ENCODE assay signal across 8 cellular contexts in genomic region chr18:21611401-21612124, GRCh38. TPM values are rescaled to one million over a fixed set of nuclear protein-coding genes. Genes with fewer than 3 reads are reported as not detected.
DNase-seq lines count a peak whose midpoint lies in the region; ATAC-seq and TF ChIP-seq lines count a peak whose summit lies in the region.
"Not testable (repeated sequence)": the region's sequence is repeated elsewhere in the genome, so short reads cannot be mapped to it uniquely, and the experiment has no call there.

No MANE protein-coding gene starts in this region.

- not testable (repeated sequence) for H3K4me1 ChIP-seq in ES-I3 (ENCODE audit: insufficient read depth, low read length); endodermal cell (ENCODE audit: control insufficient read depth, insufficient read depth, low read length); parathyroid adenoma; urinary bladder (ENCODE audit: insufficient read depth)

- H3K36me3 ChIP-seq in ES-I3 (ENCODE audit: insufficient read depth, low read length); parathyroid adenoma (ENCODE audit: control insufficient read depth, insufficient read depth, low read length); urinary bladder (ENCODE audit: insufficient read depth): not testable (repeated sequence)
- H3K36me3 ChIP-seq in endodermal cell (ENCODE audit: control insufficient read depth, insufficient read depth, low read length) = peaks cover 21% of the 10 kb centered on the region

- not testable (repeated sequence) for H3K9me3 ChIP-seq in ES-I3 (ENCODE audit: control insufficient read depth, insufficient read depth, low read length); parathyroid adenoma (ENCODE audit: control insufficient read depth, low read length)
- peaks cover 11% of the 10 kb centered on the region for H3K9me3 ChIP-seq in endodermal cell (ENCODE audit: control insufficient read depth, low read length)

- not testable (repeated sequence) for H3K27me3 ChIP-seq in endodermal cell (ENCODE audit: control insufficient read depth, insufficient read depth, low read length, poor library complexity, severe bottlenecking); parathyroid adenoma (ENCODE audit: control insufficient read depth, insufficient read depth, low read length)

- CTCF ChIA-PET in activated naive CD4-positive, alpha-beta T cell treated with anti-CD3 and anti-CD28 coated beads, Interleukin-2, amount 10 ng/mL, durations not matched to agents 7 days and 5 days (lab: Charles Lee) = interaction anchor here (1.1 to 5.3 kb wide), 4 partner anchors 11 to 71 kb away, joined by 3 to 63 read pairs (median 4); partner anchors contain the start of gene ESCO1

- peaks cover 23% of the 10 kb centered on the region for H3K36me3 Mint-ChIP-seq in activated naive CD4-positive, alpha-beta T cell treated with anti-CD3 and anti-CD28 coated beads, Interleukin-2, amount 10 ng/mL, durations not matched to agents 7 days and 5 days
- peaks cover 20% of the 10 kb centered on the region for H3K36me3 Mint-ChIP-seq in endodermal cell (ENCODE audit: low read depth)

- DNase-seq in OCI-M1 (lab: John Stamatoyannopoulos, UW) (peak; percentile 57), left kidney (ENCODE audit: low read depth, low spot score) (peak; percentile 3)
- not testable (repeated sequence) for DNase-seq in activated naive CD4-positive, alpha-beta T cell treated with anti-CD3 and anti-CD28 coated beads, Interleukin-2, amount 10 ng/mL, durations not matched to agents 7 days and 5 days; endodermal cell

- peaks cover 14% of the 10 kb centered on the region for H3K79me2 ChIP-seq in parathyroid adenoma

- TF ChIP-seq CTCF in endodermal cell (conservative IDR thresholded peaks at IDR 0.05); parathyroid adenoma (IDR thresholded peaks at IDR 0.05): not testable (repeated sequence)

- not testable (repeated sequence) for H3K4me3 ChIP-seq in endodermal cell (ENCODE audit: low read length)
- peak overlapping the region; percentile 82 for H3K4me3 ChIP-seq in parathyroid adenoma (ENCODE audit: low read depth, low read length)
- H3K4me3 ChIP-seq in urinary bladder (ENCODE audit: low read depth, low read length) = peak overlapping the region; percentile 92

- peak overlapping the region; percentile 93 for H2AFZ ChIP-seq in parathyroid adenoma

- peak overlapping the region; percentile 99 for H3K27ac Mint-ChIP-seq in activated naive CD4-positive, alpha-beta T cell treated with anti-CD3 and anti-CD28 coated beads, Interleukin-2, amount 10 ng/mL, durations not matched to agents 7 days and 5 days
- peak overlapping the region; percentile 99 for H3K27ac Mint-ChIP-seq in endodermal cell

- H3K27ac ChIP-seq in endodermal cell (ENCODE audit: low read depth, low read length); urinary bladder (ENCODE audit: low read depth): not testable (repeated sequence)
- peak overlapping the region; percentile 77 for H3K27ac ChIP-seq in parathyroid adenoma

- peak overlapping the region; percentile 67 for H3K4me2 ChIP-seq in parathyroid adenoma (ENCODE audit: low read length)

- 69 to 83% methylated on average over 22 to 30 of the region's 30 CpGs for WGBS in endodermal cell (ENCODE audit: insufficient coverage in 1 of 2, insufficient read length in 1 of 2), 2 experiments
- WGBS in urinary bladder = 56% methylated on average over 30 of the region's 30 CpGs

- H3K4me3 Mint-ChIP-seq in activated naive CD4-positive, alpha-beta T cell treated with anti-CD3 and anti-CD28 coated beads, Interleukin-2, amount 10 ng/mL, durations not matched to agents 7 days and 5 days = peak overlapping the region; percentile 100
- peak overlapping the region; percentile 98 for H3K4me3 Mint-ChIP-seq in endodermal cell

- H3K27me3 Mint-ChIP-seq in activated naive CD4-positive, alpha-beta T cell treated with anti-CD3 and anti-CD28 coated beads, Interleukin-2, amount 10 ng/mL, durations not matched to agents 7 days and 5 days; endodermal cell (ENCODE audit: insufficient read depth): not testable (repeated sequence)

- H3K9ac ChIP-seq in ES-I3 (ENCODE audit: low read depth, low read length) = peak overlapping the region; percentile 91; the same call in 1 of the 2 replicates
- H3K9ac ChIP-seq in endodermal cell (ENCODE audit: extremely low read depth, low read length, poor library complexity, severe bottlenecking); parathyroid adenoma: not testable (repeated sequence)

- peak; percentile 10 for ATAC-seq in HG03064 (IDR thresholded peaks at IDR 0.05; ENCODE audit: low read depth, unreplicated experiment)

- H3K4me1 Mint-ChIP-seq in activated naive CD4-positive, alpha-beta T cell treated with anti-CD3 and anti-CD28 coated beads, Interleukin-2, amount 10 ng/mL, durations not matched to agents 7 days and 5 days = peaks cover 42% of the 10 kb centered on the region
- not testable (repeated sequence) for H3K4me1 Mint-ChIP-seq in endodermal cell

- H3K9me3 Mint-ChIP-seq in activated naive CD4-positive, alpha-beta T cell treated with anti-CD3 and anti-CD28 coated beads, Interleukin-2, amount 10 ng/mL, durations not matched to agents 7 days and 5 days = not testable (repeated sequence)
- H3K9me3 Mint-ChIP-seq in endodermal cell = peaks cover 12% of the 10 kb centered on the region

RNA-seq across cellular contexts. Expression of gene SNRPD1, which starts 0.6 kb away (rescaled TPM):
- total RNA-seq in endodermal cell (100 to 1,000 TPM in 1 of 2 donors, 10 to 100 TPM in 1; 98.9 to 114 TPM), urinary bladder (10.6 TPM)
- polyA plus RNA-seq in endodermal cell (2013, experiment 1 of 2) = 218 TPM
- polyA plus RNA-seq in endodermal cell (2013, experiment 2 of 2) = 174 TPM
- 15.5 TPM for polyA plus RNA-seq in urinary bladder

RNA-seq across cellular contexts. Expression of gene ESCO1, which starts 11.1 kb away (rescaled TPM):
- total RNA-seq in endodermal cell (10 to 100 TPM; 33.3 to 39.4 TPM), urinary bladder (41.8 TPM)
- polyA plus RNA-seq in endodermal cell (2013, experiment 1 of 2) = 16.7 TPM
- polyA plus RNA-seq in endodermal cell (2013, experiment 2 of 2) = 19.7 TPM
- 9.4 TPM for polyA plus RNA-seq in urinary bladder
